Comparison of ENCODE assay signal across 8 cellular contexts in genomic region chr14:34875031-34875922, GRCh38. TPM values are rescaled to one million over a fixed set of nuclear protein-coding genes. Genes with fewer than 3 reads are reported as not detected.
DNase-seq lines count a peak whose midpoint lies in the region; ATAC-seq and TF ChIP-seq lines count a peak whose summit lies in the region.

TSS of gene BAZ1A (minus strand) at chr14:34875360. CDS start at chr14:34874604, 756 bp downstream.

- TF ChIP-seq CTCF in adrenal gland (IDR thresholded peaks at IDR 0.05) (peak in 4 of 6 experiments; percentile 28 to 43 (median 35)), parathyroid adenoma (IDR thresholded peaks at IDR 0.05) (peak; percentile 9)

- H3K4me1 ChIP-seq in adrenal gland (replicated peaks in 1 of 2) (peaks cover 0 to 15% of the 10 kb centered on the region in 2 donors), parathyroid adenoma (no peaks in the 10 kb centered on the region)

- intact Hi-C loops in adrenal gland (cut with DNase I) (no loop called here), cardiac septum (cut with DNase I) (loop anchor here (2.0 kb wide), 1 partner anchor 108 kb away; the partner anchor contains the start of gene SRP54)

- H3K27ac ChIP-seq in adrenal gland: peak within 1 kb of the TSS; percentile 97 to 99 (median 98)
- peak within 1 kb of the TSS; percentile 95 for H3K27ac ChIP-seq in parathyroid adenoma

- peak within 1 kb of the TSS; percentile 87 for H3K9ac ChIP-seq in parathyroid adenoma

- WGBS in adrenal gland, 4 donors: 0 to 2% (median 0%) methylated on average over 10 to 46 of the region's 46 CpGs

- H3K27me3 ChIP-seq in adrenal gland (no peaks in the 10 kb centered on the region), parathyroid adenoma (ENCODE audit: control insufficient read depth, insufficient read depth, low read length) (no peaks in the 10 kb centered on the region)

- DNase-seq in NCI-H1105 (lab: John Stamatoyannopoulos, UW): peak; percentile 86
- DNase-seq in SKM-1 (lab: John Stamatoyannopoulos, UW; ENCODE audit: unreplicated experiment): peak; percentile 21
- DNase-seq in adrenal gland: peak; percentile 64 to 80 (median 72)
- peak; percentile 84 for DNase-seq in cardiac septum (ENCODE audit: low spot score)
- DNase-seq in ureter (ENCODE audit: low spot score): peak; percentile 70

- peak within 1 kb of the TSS; percentile 97 for H2AFZ ChIP-seq in parathyroid adenoma

- no peaks in the 10 kb centered on the region for H3K9me3 ChIP-seq in adrenal gland (replicated peaks in 1 of 3)
- no peaks in the 10 kb centered on the region for H3K9me3 ChIP-seq in parathyroid adenoma (ENCODE audit: control insufficient read depth, low read length)

- peak within 1 kb of the TSS; percentile 55 to 94 (median 82) for H3K4me3 ChIP-seq in adrenal gland
- H3K4me3 ChIP-seq in parathyroid adenoma (ENCODE audit: low read depth, low read length): peak within 1 kb of the TSS; percentile 91

- TF ChIP-seq POLR2A in GM10847 (IDR thresholded peaks at IDR 0.05; ENCODE audit: extremely low read depth, insufficient read length) (peak; percentile 47), adrenal gland (IDR thresholded peaks at IDR 0.05) (peak; percentile 39 to 96)

- no peaks in the 10 kb centered on the region for H3K79me2 ChIP-seq in parathyroid adenoma

- H3K4me2 ChIP-seq in parathyroid adenoma (ENCODE audit: low read length): peak within 1 kb of the TSS; percentile 69

- ATAC-seq in HG02610 (IDR thresholded peaks at IDR 0.05; ENCODE audit: unreplicated experiment): peak; percentile 42

- H3K36me3 ChIP-seq in adrenal gland (replicated peaks in 1 of 2) (no peaks in the 10 kb centered on the region), parathyroid adenoma (ENCODE audit: control insufficient read depth, insufficient read depth, low read length) (no peaks in the 10 kb centered on the region)

RNA-seq across cellular contexts. Expression of gene BAZ1A, which starts in this region (rescaled TPM):
- 10 to 100 TPM in 7 of 8 donors, 1 to 10 TPM in 1; 8.5 to 33.0 (median 14.4) TPM for total RNA-seq in adrenal gland
- 10 to 100 TPM; 13.5 to 16.4 (median 15.8) TPM for polyA plus RNA-seq in adrenal gland
- total RNA-seq in cardiac septum: 8.4 TPM
- 43.2 TPM for total RNA-seq in ureter

Comparison
In these comparisons a context has a peak if more than half of its experiments do, and no peak if none do; other contexts are left out.
1. Peak in every context shown above with its lines: DNase-seq, ATAC-seq, H3K4me3 ChIP-seq and H3K27ac ChIP-seq.
2. DNase-seq: peak in every context shown above with its lines; median percentile 86 in NCI-H1105; 84 in cardiac septum; 72 in adrenal gland; 70 in ureter; 21 in SKM-1.